ENCODE assay signal across 17 cellular contexts in genomic region chr3:64900916-64901903, GRCh38.
A peak's percentile ranks its signal among the peaks of the same experiment; 100 is the strongest.
DNase-seq lines count a peak whose midpoint lies in the region; ATAC-seq, FAIRE-seq and TF ChIP-seq lines count a peak whose summit lies in the region.
"Had no signal": no experiment of that assay in that cellular context is flagged by ENCODE, and none has a peak within 500 bp of the region (broad histone marks: within the 10 kb centered on the region; RNA-seq: fewer than 3 reads in every experiment).

No MANE protein-coding gene starts in this region.

- no TSS peak for BruUV-seq in HepG2 (replicated peaks; lab: Mats Ljungman, UMichigan)

- 2% methylated on average over 5 of the region's 5 CpGs for WGBS in HepG2 (ENCODE audit: low lambda C conversion rate)
- 69 to 73% (median 71%) methylated on average over 5 of the region's 5 CpGs for WGBS in spleen, 5 donors

- H3K79me2 ChIP-seq in HepG2 (ENCODE audit: insufficient read depth, low read length), result no peaks in the 10 kb centered on the region

- TF ChIP-seq CTCF in fibroblast of mammary gland (conservative IDR thresholded peaks at IDR 0.05; ENCODE audit: control insufficient read depth, insufficient read depth, low read depth, low read length), result no peak
- no peak for TF ChIP-seq CTCF in HepG2 (CRISPR knock-in tag; IDR thresholded peaks at IDR 0.05)
- no peak for TF ChIP-seq CTCF in spleen (IDR thresholded peaks at IDR 0.05 in 8 of 11, conservative IDR thresholded peaks at IDR 0.05 in 3 of 11)

- no peak for TF ChIP-seq EP300 in HepG2 (IDR thresholded peaks at IDR 0.05; ENCODE audit: low read depth in 2 of 2, low read length in 2 of 2)
- no peak for TF ChIP-seq EP300 in HepG2 (CRISPR knock-in tag; IDR thresholded peaks at IDR 0.05; ENCODE audit: borderline replicate concordance)

- H3K36me3 ChIP-seq in HepG2 (replicated peaks in 1 of 2; ENCODE audit: control insufficient read depth in 1 of 2, insufficient read depth in 2 of 2, low read length in 2 of 2) (no peaks in the 10 kb centered on the region), spleen (no peaks in the 10 kb centered on the region)
- H3K36me3 ChIP-seq: brain microvascular endothelial cell had no signal

- H3K9me3 ChIP-seq in HepG2 (ENCODE audit: low read length), result no peaks in the 10 kb centered on the region
- no peaks in the 10 kb centered on the region for H3K9me3 ChIP-seq in spleen

- H3K4me1 ChIP-seq in HepG2 (ENCODE audit: insufficient read depth, low read length), result no peaks in the 10 kb centered on the region
- H3K4me1 ChIP-seq in spleen, result peaks cover 0 to 30% (median 9%) of the 10 kb centered on the region in 6 donors

- POLR2A ChIA-PET in HepG2 (lab: Yijun Ruan, JAX), result no interaction called here

- H3K27me3 ChIP-seq in HepG2 (ENCODE audit: control insufficient read depth in 1 of 2, insufficient read depth in 2 of 2, low read length in 2 of 2) (0 out of 5 replicates have a peak, but pooled peaks cover 0 to 3% of the 10 kb centered on the region in 2 experiments), spleen (replicated peaks in 1 of 7) (no peaks in the 10 kb centered on the region)
- H3K27me3 ChIP-seq: brain microvascular endothelial cell had no signal

- TF ChIP-seq POLR2A in HepG2 (IDR thresholded peaks at IDR 0.05; ENCODE audit: insufficient read depth in 1 of 2, low read depth in 2 of 2, low read length in 2 of 2) (no peak), spleen (IDR thresholded peaks at IDR 0.05) (no peak)

- H3K4me3 ChIP-seq in fibroblast of mammary gland (ENCODE audit: control insufficient read depth, low read depth, low read length) (no peak overlapping the region), HepG2 (replicated peaks in 1 of 3; ENCODE audit: insufficient read depth in 1 of 3, low read depth in 2 of 3, low read length in 3 of 3) (no peak overlapping the region), spleen (no peak overlapping the region)

- no peak for ATAC-seq in HepG2
- ATAC-seq in HG02678 (IDR thresholded peaks at IDR 0.05; ENCODE audit: unreplicated experiment), result no peak
- ATAC-seq: activated CD4-positive, CD25-positive, alpha-beta regulatory T cell treated with anti-CD3 and anti-CD28 coated beads, Interleukin-2, amount 50 U/mL, for 24 hours had no signal

- no peaks in the 10 kb centered on the region for H4K20me1 ChIP-seq in HepG2 (ENCODE audit: insufficient read depth, low read length)

- H2AFZ ChIP-seq in HepG2 (ENCODE audit: low read length), result no peak overlapping the region

- no peak for FAIRE-seq in HepG2 (lab: Jason Lieb, UNC)
- FAIRE-seq: GM12891 had no signal

- no peak for TF ChIP-seq RAD21 in HepG2 (CRISPR knock-in tag; IDR thresholded peaks at IDR 0.05)

- in situ Hi-C loops in HepG2 (cut with HindIII; ENCODE audit: extremely low pct_ligation_motif_present, low pct_unique_long_range_greater_than_20kb) (no loop called here), ACHN (cut with HindIII; ENCODE audit: low pct_ligation_motif_present, low pct_unique_long_range_greater_than_20kb, low sequenced_read_pairs) (no loop called here)

- H3K9ac ChIP-seq in HepG2 (ENCODE audit: insufficient read depth, low read depth, low read length), result no peak overlapping the region

- H3K4me2 ChIP-seq in HepG2 (ENCODE audit: low read depth, low read length), result no peak overlapping the region

- H3K27ac ChIP-seq in angular gyrus (ENCODE audit: low read depth, low read length) (peak overlapping the region; percentile 35), HepG2 (ENCODE audit: extremely low read length, insufficient read depth, low read length) (no peak overlapping the region), spleen (peak overlapping the region in 5 of 8 donors; percentile 15 to 59 (median 43))
- H3K27ac ChIP-seq: brain microvascular endothelial cell had no signal

- intact Hi-C loops in HepG2 (cut with micrococcal nuclease; ENCODE audit: unreplicated experiment) (no loop called here), spleen (cut with DNase I; ENCODE audit: low total_unique reads) (no loop called here)

- peak; percentile 67 for DNase-seq in fibroblast of mammary gland (ENCODE audit: low read depth)
- no peak for DNase-seq in HepG2 (ENCODE audit: low spot score)
- DNase-seq in spleen, result no peak
- DNase-seq in HuH-7 (ENCODE audit: low spot score), result no peak
- no peak for DNase-seq in OCI-M2 (lab: John Stamatoyannopoulos, UW; ENCODE audit: unreplicated experiment)
- no peak for DNase-seq in ACHN
- DNase-seq: activated gamma-delta T cell; brain microvascular endothelial cell; Calu3; effector CD8-positive, alpha-beta T cell; immature natural killer cell; NCI-H2107; NCI-H774 had no signal

- CTCF ChIA-PET in HepG2 (lab: Yijun Ruan, JAX; ENCODE audit: low intra/inter-chr PET ratio, low total read pairs), result no interaction called here

TF ChIP-seq in HepG2, 621 proteins besides CTCF, POLR2A, EP300 and RAD21:
- TF ChIP-seq CREB1 (IDR thresholded peaks at IDR 0.05), result 0 out of 2 replicates have a peak, but pooled peaks have one; percentile 1
- TF ChIP-seq CREB1 (CRISPR knock-in tag; IDR thresholded peaks at IDR 0.05), result no peak
- no peak for TF ChIP-seq SIX4 (CRISPR knock-in tag; IDR thresholded peaks at IDR 0.05)
